Comparison of ENCODE assay signal across 8 cellular contexts in the genomic region with DNA sequence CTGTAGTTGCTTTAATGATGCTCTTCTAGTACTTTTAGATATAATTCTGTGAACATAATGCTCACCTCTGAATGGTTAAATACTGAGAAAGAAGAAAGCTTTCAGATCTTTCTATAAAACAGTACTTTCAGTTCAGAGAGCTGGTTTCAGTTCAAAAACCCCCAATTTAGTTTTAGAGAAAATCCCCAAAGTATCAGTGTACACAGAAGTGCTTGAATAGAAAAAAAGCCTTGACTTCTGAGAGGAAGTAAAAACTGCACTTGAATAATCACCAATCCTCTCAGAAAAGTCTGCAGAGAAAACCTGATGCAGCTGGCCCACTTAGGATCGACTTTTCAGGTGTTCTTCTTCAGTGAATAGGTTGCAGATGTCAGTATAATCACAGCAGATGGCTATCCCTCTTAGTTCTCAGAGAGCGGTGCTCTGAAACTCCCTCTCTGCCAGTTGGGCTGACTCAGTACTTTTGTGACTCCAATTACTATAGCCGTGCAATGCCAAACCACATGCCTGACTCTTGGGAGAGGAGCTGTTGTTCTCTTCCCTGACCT.
DNase-seq lines count a peak whose midpoint lies in the region; ATAC-seq and TF ChIP-seq lines count a peak whose summit lies in the region.

No MANE protein-coding gene starts in this region.

- H2AFZ ChIP-seq in OCI-LY3 (ENCODE audit: low read depth, low read length) (no peak overlapping the region), hepatocyte (no peak overlapping the region)

- no peaks in the 10 kb centered on the region for H4K20me1 ChIP-seq in OCI-LY3 (ENCODE audit: insufficient read depth, low read length)
- H4K20me1 ChIP-seq in hepatocyte (ENCODE audit: insufficient read depth, poor library complexity, severe bottlenecking), result no peaks in the 10 kb centered on the region

- H3K27ac Mint-ChIP-seq in type B pancreatic cell, result no peak overlapping the region
- no peak overlapping the region for H3K27ac Mint-ChIP-seq in activated T-helper 17 cell treated with anti-CD3 and anti-CD28 coated beads, Interleukin-2, amount 50 U/mL, for 72 hours

- no peak for TF ChIP-seq CTCF in OCI-LY3 (IDR thresholded peaks at IDR 0.05; ENCODE audit: low read depth, low read length)
- no peak for TF ChIP-seq CTCF in hepatocyte (IDR thresholded peaks at IDR 0.05; ENCODE audit: poor library complexity)
- no peak for TF ChIP-seq CTCF in type B pancreatic cell (conservative IDR thresholded peaks at IDR 0.05)

- H3K9me3 ChIP-seq in OCI-LY3 (ENCODE audit: insufficient read depth, low read length) (peaks cover 3% of the 10 kb centered on the region; the same call in 1 of the 2 replicates), hepatocyte (ENCODE audit: low read depth) (no peaks in the 10 kb centered on the region)

- ATAC-seq in GM19455 (IDR thresholded peaks at IDR 0.05; ENCODE audit: unreplicated experiment) (peak; percentile 93), HG03432 (IDR thresholded peaks at IDR 0.05; ENCODE audit: unreplicated experiment) (peak; percentile 93)
- no peak for ATAC-seq in activated CD4-positive, CD25-positive, alpha-beta regulatory T cell treated with anti-CD3 and anti-CD28 coated beads, Interleukin-2, amount 50 U/mL, for 24 hours
- ATAC-seq in activated T-helper 17 cell treated with anti-CD3 and anti-CD28 coated beads, Interleukin-2, amount 50 U/mL, for 72 hours (replicated peaks), result no peak

- H3K79me2 ChIP-seq in OCI-LY3 (ENCODE audit: low read length) (no peaks in the 10 kb centered on the region), hepatocyte (no peaks in the 10 kb centered on the region)

- H3K27ac ChIP-seq in OCI-LY3 (ENCODE audit: low read length) (peak overlapping the region; percentile 92), hepatocyte (no peak overlapping the region)

- 28% methylated on average over 3 of the region's 3 CpGs for WGBS in hepatocyte (ENCODE audit: low lambda C conversion rate, missing lambda C conversion rate)

- H3K36me3 ChIP-seq in OCI-LY3 (replicated peaks; ENCODE audit: low read depth, low read length) (peaks cover 7% of the 10 kb centered on the region), hepatocyte (replicated peaks; ENCODE audit: insufficient read depth, low read depth) (no peaks in the 10 kb centered on the region)

- H3K4me1 Mint-ChIP-seq in type B pancreatic cell (ENCODE audit: unreplicated experiment), result peaks cover 8% of the 10 kb centered on the region
- H3K4me1 Mint-ChIP-seq in activated T-helper 17 cell treated with anti-CD3 and anti-CD28 coated beads, Interleukin-2, amount 50 U/mL, for 72 hours, result no peaks in the 10 kb centered on the region

- H3K9me2 ChIP-seq in hepatocyte (replicated peaks; ENCODE audit: insufficient read depth), result no peaks in the 10 kb centered on the region

- H3K4me2 ChIP-seq in OCI-LY3 (ENCODE audit: low read length), result peak overlapping the region; percentile 85
- H3K4me2 ChIP-seq in hepatocyte, result peak overlapping the region; percentile 2

- H3K9ac ChIP-seq in OCI-LY3 (ENCODE audit: low read length), result peak overlapping the region; percentile 44

- H3K27me3 Mint-ChIP-seq in type B pancreatic cell, result no peaks in the 10 kb centered on the region
- H3K27me3 Mint-ChIP-seq in activated T-helper 17 cell treated with anti-CD3 and anti-CD28 coated beads, Interleukin-2, amount 50 U/mL, for 72 hours, result no peaks in the 10 kb centered on the region

- no peak overlapping the region for H3K4me3 Mint-ChIP-seq in type B pancreatic cell
- H3K4me3 Mint-ChIP-seq in activated T-helper 17 cell treated with anti-CD3 and anti-CD28 coated beads, Interleukin-2, amount 50 U/mL, for 72 hours, result no peak overlapping the region

- no peaks in the 10 kb centered on the region for H3K27me3 ChIP-seq in OCI-LY3 (ENCODE audit: low read depth, low read length)
- H3K27me3 ChIP-seq in hepatocyte, result no peaks in the 10 kb centered on the region

- H3K4me3 ChIP-seq in OCI-LY3 (ENCODE audit: low read length), result peak overlapping the region; percentile 59
- no peak overlapping the region for H3K4me3 ChIP-seq in hepatocyte

- H3K36me3 Mint-ChIP-seq in type B pancreatic cell, result no peaks in the 10 kb centered on the region
- H3K36me3 Mint-ChIP-seq in activated T-helper 17 cell treated with anti-CD3 and anti-CD28 coated beads, Interleukin-2, amount 50 U/mL, for 72 hours (ENCODE audit: low read depth), result no peaks in the 10 kb centered on the region

- H3K4me1 ChIP-seq in OCI-LY3 (ENCODE audit: low read length), result peaks cover 31% of the 10 kb centered on the region
- no peaks in the 10 kb centered on the region for H3K4me1 ChIP-seq in hepatocyte (ENCODE audit: insufficient read depth)

- H3K9me3 Mint-ChIP-seq in type B pancreatic cell, result peaks cover 3% of the 10 kb centered on the region
- H3K9me3 Mint-ChIP-seq in activated T-helper 17 cell treated with anti-CD3 and anti-CD28 coated beads, Interleukin-2, amount 50 U/mL, for 72 hours, result no peaks in the 10 kb centered on the region

- DNase-seq in DMS 273 treated with DMSO at 0.1 percent for 48 hours (lab: John Stamatoyannopoulos, UW) (peak; percentile 97), hepatocyte (ENCODE audit: low spot score) (peak; percentile 11), type B pancreatic cell (ENCODE audit: extremely low spot score, unreplicated experiment) (no peak)

Comparison
In these comparisons a context has a peak if more than half of its experiments do, and no peak if none do; other contexts are left out.
1. ATAC-seq: peak in GM19455 (single experiment) and HG03432 (single experiment); none in activated CD4-positive, CD25-positive, alpha-beta regulatory T cell treated with anti-CD3 and anti-CD28 coated beads, Interleukin-2, amount 50 U/mL, for 24 hours (0 of 2) and activated T-helper 17 cell treated with anti-CD3 and anti-CD28 coated beads, Interleukin-2, amount 50 U/mL, for 72 hours (single experiment).